ENCODE assay signal across 1 cellular context in genomic region chr3:14152233-14152962, GRCh38.
TF ChIP-seq lines count a peak whose summit lies in the region.

No MANE protein-coding gene starts in this region.

TF ChIP-seq in HCT116, 20 proteins besides CTCF, POLR2A, EP300 and RAD21:
- TF ChIP-seq YY1 (IDR thresholded peaks at IDR 0.05; ENCODE audit: extremely low read depth, insufficient replicate concordance, low read depth, low read length), result no peak
- no peak for TF ChIP-seq EZH2 (IDR thresholded peaks at IDR 0.05)
- no peak for TF ChIP-seq ATF3 (IDR thresholded peaks at IDR 0.05)
- TF ChIP-seq POLR2AphosphoS5 (IDR thresholded peaks at IDR 0.05; ENCODE audit: low read depth, low read length), result no peak
- TF ChIP-seq SIN3A (IDR thresholded peaks at IDR 0.05; ENCODE audit: low read depth), result no peak
- no peak for TF ChIP-seq ZNF274 (IDR thresholded peaks at IDR 0.05; ENCODE audit: low read depth, low read length)
- no peak for TF ChIP-seq SP1 (IDR thresholded peaks at IDR 0.05; ENCODE audit: low read depth)
- TF ChIP-seq EZH2phosphoT487 (IDR thresholded peaks at IDR 0.05; ENCODE audit: borderline replicate concordance), result no peak
- no peak for TF ChIP-seq EGR1 (IDR thresholded peaks at IDR 0.05; ENCODE audit: low read depth)
- TF ChIP-seq ZFX (IDR thresholded peaks at IDR 0.05), result no peak
- no peak for TF ChIP-seq ZBTB33 (IDR thresholded peaks at IDR 0.05; ENCODE audit: extremely low read depth, insufficient replicate concordance, low read length)
- no peak for TF ChIP-seq REST (IDR thresholded peaks at IDR 0.05; ENCODE audit: low read depth)
- TF ChIP-seq ELF1 (IDR thresholded peaks at IDR 0.05; ENCODE audit: borderline replicate concordance, low read depth), result no peak
- no peak for TF ChIP-seq JUND (IDR thresholded peaks at IDR 0.05)
- no peak for TF ChIP-seq SRF (IDR thresholded peaks at IDR 0.05; ENCODE audit: low read depth)
- no peak for TF ChIP-seq FOSL1 (IDR thresholded peaks at IDR 0.05; ENCODE audit: low read depth)
- no peak for TF ChIP-seq CEBPB (IDR thresholded peaks at IDR 0.05; ENCODE audit: low read depth)
- no peak for TF ChIP-seq CBX3 (IDR thresholded peaks at IDR 0.05; ENCODE audit: low read depth)
- TF ChIP-seq MAX (IDR thresholded peaks at IDR 0.05), result no peak
- TF ChIP-seq TCF7L2 (IDR thresholded peaks at IDR 0.05; ENCODE audit: borderline replicate concordance, extremely low read depth, insufficient read depth, insufficient read length), result no peak
